Comparison of ENCODE assay signal across 21 cellular contexts in the genomic region with DNA sequence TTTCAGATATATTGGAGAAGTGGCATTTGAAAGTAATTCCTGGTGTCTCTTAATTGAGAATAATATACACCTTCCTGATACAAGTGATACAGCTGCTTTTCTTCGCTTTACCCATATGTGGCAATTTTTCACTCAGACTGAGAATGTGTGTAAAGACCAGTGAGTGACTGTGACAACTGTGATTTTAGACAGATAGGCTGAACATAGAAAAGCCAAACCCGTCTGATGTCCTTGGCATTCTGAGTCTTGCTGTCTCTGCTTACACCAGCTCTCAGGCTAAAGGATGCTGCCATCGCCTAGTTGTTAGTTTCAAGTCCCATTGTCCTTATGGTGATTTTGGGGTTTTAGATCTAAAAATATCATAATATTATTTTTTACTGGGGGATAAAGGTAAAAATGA.
"Had no signal": no experiment of that assay in that cellular context is flagged by ENCODE, and none has a peak within 500 bp of the region (broad histone marks: within the 10 kb centered on the region; RNA-seq: fewer than 3 reads in every experiment).

No MANE protein-coding gene starts in this region.

- H3K79me2 ChIP-seq: hepatocyte had no signal

- DNase-seq: colonic mucosa; dermis blood vessel endothelial cell; effector CD8-positive, alpha-beta T cell; foreskin melanocyte; head of caudate nucleus; kidney; left cardiac atrium; left ventricle myocardium inferior; lower lobe of right lung; mesenchymal stem cell; naive thymus-derived CD4-positive, alpha-beta T cell; nucleus accumbens; ovary; sigmoid colon; stimulated activated CD4-positive, alpha-beta T cell treated with anti-CD3 and anti-CD28 coated beads, Interleukin-2, amount 100 ng/mL, for 48 hours; stimulated activated naive CD4-positive, alpha-beta T cell treated with Interleukin-2 at 50 U/mL for 16 hours; trophoblast cell had no signal

- H3K9ac ChIP-seq: neural progenitor cell had no signal

- H3K4me1 ChIP-seq: colonic mucosa, left ventricle myocardium inferior, lower lobe of right lung, neural progenitor cell, right atrium auricular region, sigmoid colon had no signal

- H3K27ac ChIP-seq: colonic mucosa, hepatocyte, left ventricle myocardium inferior, lower lobe of right lung, neural progenitor cell, ovary, right atrium auricular region, sigmoid colon had no signal

- H3K36me3 ChIP-seq: colonic mucosa, left ventricle myocardium inferior, lower lobe of right lung, neural progenitor cell, ovary, right atrium auricular region, sigmoid colon had no signal

- H3K27me3 ChIP-seq: colonic mucosa, hepatocyte, neural progenitor cell, ovary, right atrium auricular region, sigmoid colon had no signal

- H3K4me2 ChIP-seq: hepatocyte, neural progenitor cell, smooth muscle cell had no signal

- H3K4me3 ChIP-seq: colonic mucosa, hepatocyte, left ventricle myocardium inferior, lower lobe of right lung, neural progenitor cell, ovary, right atrium auricular region, sigmoid colon, smooth muscle cell had no signal
